ENCODE assay signal across 8 cellular contexts in the genomic region with DNA sequence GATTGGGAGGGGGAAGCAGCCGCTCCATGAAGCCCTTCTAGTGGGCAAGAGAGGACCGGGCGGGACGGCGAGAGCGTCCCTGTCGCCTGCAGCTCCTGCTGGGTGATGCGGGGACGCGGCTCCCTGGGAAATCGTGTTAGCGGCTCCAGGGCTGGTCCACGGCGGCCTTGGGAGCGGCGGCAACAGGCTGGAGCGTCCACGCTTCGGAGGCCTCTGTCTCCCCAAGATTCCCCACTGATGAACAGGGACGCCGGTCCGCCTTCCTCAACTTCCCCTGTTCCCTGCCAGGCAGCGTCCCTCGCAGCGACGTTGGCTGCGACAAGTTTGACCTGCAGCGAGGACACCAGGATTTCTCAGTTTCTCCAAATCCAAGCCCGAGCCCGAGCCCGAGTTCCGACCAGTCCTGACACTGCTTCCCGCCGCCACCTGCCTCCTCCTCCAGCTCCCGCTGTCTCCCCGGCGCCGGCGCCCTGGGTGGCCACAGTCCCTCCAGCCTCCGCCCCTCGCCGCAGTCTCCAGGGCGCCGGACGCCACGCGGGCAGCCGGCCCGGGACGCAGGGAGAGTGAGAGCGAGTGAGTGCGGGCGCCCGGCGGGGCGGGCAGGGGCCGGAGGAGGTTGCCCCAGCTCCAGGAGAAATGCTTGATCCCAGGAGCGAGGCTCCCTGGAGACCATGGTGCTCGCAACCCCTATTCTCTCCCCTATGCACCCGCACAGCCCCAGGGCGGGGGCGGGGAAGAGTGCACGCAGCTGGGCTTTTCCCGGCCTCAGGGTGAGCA.
DNase-seq lines count a peak whose midpoint lies in the region; ATAC-seq, FAIRE-seq and TF ChIP-seq lines count a peak whose summit lies in the region.

No MANE protein-coding gene starts in this region.

- DNase-seq in CD4-positive, CD25-positive, alpha-beta regulatory T cell, result no peak
- peak; percentile 51 for DNase-seq in HTR-8/SVneo (ENCODE audit: insufficient read length, low spot score)
- DNase-seq in foreskin fibroblast, result peak; percentile 18 to 56
- no peak for DNase-seq in natural killer cell treated with Interleukin-12 subunit alpha and Interleukin-12 subunit beta and Interleukin-15 and Interleukin-18, amount 100 ng/mL, for 72 hours (ENCODE audit: low spot score)
- no peak for DNase-seq in GM12892 (ENCODE audit: insufficient read length)
- no peak for DNase-seq in mesenteric fat pad (ENCODE audit: low spot score)

- H3K27me3 ChIP-seq in CD4-positive, CD25-positive, alpha-beta regulatory T cell (ENCODE audit: control insufficient read depth, insufficient read depth, low read length), result peaks cover 39% of the 10 kb centered on the region

- H3K27ac Mint-ChIP-seq in CD4-positive, CD25-positive, alpha-beta regulatory T cell, result no peak overlapping the region
- no peak overlapping the region for H3K27ac Mint-ChIP-seq in natural killer cell treated with Interleukin-12 subunit alpha and Interleukin-12 subunit beta and Interleukin-15 and Interleukin-18, amount 100 ng/mL, for 72 hours

- H3K36me3 Mint-ChIP-seq in CD4-positive, CD25-positive, alpha-beta regulatory T cell, result no peaks in the 10 kb centered on the region
- no peaks in the 10 kb centered on the region for H3K36me3 Mint-ChIP-seq in natural killer cell treated with Interleukin-12 subunit alpha and Interleukin-12 subunit beta and Interleukin-15 and Interleukin-18, amount 100 ng/mL, for 72 hours

- peak; percentile 28 for FAIRE-seq in HTR-8/SVneo (lab: Jason Lieb, UNC)
- no peak for FAIRE-seq in GM12892 (lab: Jason Lieb, UNC)

- no peak for ATAC-seq in CD4-positive, CD25-positive, alpha-beta regulatory T cell (ENCODE audit: low read depth in 2 of 2)
- peak; percentile 65 to 74 for ATAC-seq in natural killer cell treated with Interleukin-12 subunit alpha and Interleukin-12 subunit beta and Interleukin-15 and Interleukin-18, amount 100 ng/mL, for 72 hours
- no peak for ATAC-seq in GM18519 (IDR thresholded peaks at IDR 0.05; ENCODE audit: low FRiP score, unreplicated experiment)

- no peak overlapping the region for H3K27ac ChIP-seq in CD4-positive, CD25-positive, alpha-beta regulatory T cell (ENCODE audit: insufficient read depth, low read length, poor library complexity, severe bottlenecking)
- peak overlapping the region; percentile 55; the same call in 1 of the 2 replicates for H3K27ac ChIP-seq in VCaP

- H3K4me1 Mint-ChIP-seq in CD4-positive, CD25-positive, alpha-beta regulatory T cell, result peaks cover 0 to 7% (median 0%) of the 10 kb centered on the region in 4 donors
- H3K4me1 Mint-ChIP-seq in natural killer cell treated with Interleukin-12 subunit alpha and Interleukin-12 subunit beta and Interleukin-15 and Interleukin-18, amount 100 ng/mL, for 72 hours (ENCODE audit: low read depth in 2 of 2), result peaks cover 0 to 7% of the 10 kb centered on the region in 2 donors

- H3K4me1 ChIP-seq in CD4-positive, CD25-positive, alpha-beta regulatory T cell (ENCODE audit: control insufficient read depth, insufficient read depth, low read length, poor library complexity, severe bottlenecking), result peaks cover 7% of the 10 kb centered on the region

- peaks cover 0 to 8% (median 0%) of the 10 kb centered on the region in 7 donors for H3K9me3 Mint-ChIP-seq in CD4-positive, CD25-positive, alpha-beta regulatory T cell
- no peaks in the 10 kb centered on the region for H3K9me3 Mint-ChIP-seq in natural killer cell treated with Interleukin-12 subunit alpha and Interleukin-12 subunit beta and Interleukin-15 and Interleukin-18, amount 100 ng/mL, for 72 hours

- peak overlapping the region in 3 of 4 donors; percentile 64 to 72 (median 67) for H3K4me3 Mint-ChIP-seq in CD4-positive, CD25-positive, alpha-beta regulatory T cell
- H3K4me3 Mint-ChIP-seq in natural killer cell treated with Interleukin-12 subunit alpha and Interleukin-12 subunit beta and Interleukin-15 and Interleukin-18, amount 100 ng/mL, for 72 hours, result peak overlapping the region; percentile 49

- no peaks in the 10 kb centered on the region for H3K9me3 ChIP-seq in CD4-positive, CD25-positive, alpha-beta regulatory T cell (ENCODE audit: control insufficient read depth in 2 of 2, low read length in 2 of 2)

- TF ChIP-seq CTCF in VCaP (conservative IDR thresholded peaks at IDR 0.05), result no peak
- no peak for TF ChIP-seq CTCF in foreskin fibroblast (IDR thresholded peaks at IDR 0.05; ENCODE audit: low read depth, low read length)

- peaks cover 90% of the 10 kb centered on the region for H3K27me3 Mint-ChIP-seq in CD4-positive, CD25-positive, alpha-beta regulatory T cell
- peaks cover 42 to 47% of the 10 kb centered on the region in 2 donors for H3K27me3 Mint-ChIP-seq in natural killer cell treated with Interleukin-12 subunit alpha and Interleukin-12 subunit beta and Interleukin-15 and Interleukin-18, amount 100 ng/mL, for 72 hours

- H3K36me3 ChIP-seq in CD4-positive, CD25-positive, alpha-beta regulatory T cell (ENCODE audit: control insufficient read depth, insufficient read depth, low read length), result no peaks in the 10 kb centered on the region

- H3K4me3 ChIP-seq in CD4-positive, CD25-positive, alpha-beta regulatory T cell (ENCODE audit: low read depth, low read length), result no peak overlapping the region
- H3K4me3 ChIP-seq in foreskin fibroblast (ENCODE audit: low read depth in 1 of 2, low read length in 2 of 2), result peak overlapping the region; percentile 59 to 69

- no peak for TF ChIP-seq POLR2A in GM12892 (IDR thresholded peaks at IDR 0.05; ENCODE audit: low read depth, low read length)

Comparison
In these comparisons a context has a peak if more than half of its experiments do, and no peak if none do; other contexts are left out.
1. ATAC-seq: peak in natural killer cell treated with Interleukin-12 subunit alpha and Interleukin-12 subunit beta and Interleukin-15 and Interleukin-18, amount 100 ng/mL, for 72 hours (2 of 2); none in CD4-positive, CD25-positive, alpha-beta regulatory T cell (0 of 2) and GM18519 (single experiment).
2. DNase-seq: peak in HTR-8/SVneo (single experiment) and foreskin fibroblast (2 of 2); none in CD4-positive, CD25-positive, alpha-beta regulatory T cell (0 of 3), natural killer cell treated with Interleukin-12 subunit alpha and Interleukin-12 subunit beta and Interleukin-15 and Interleukin-18, amount 100 ng/mL, for 72 hours (single experiment), GM12892 (single experiment) and mesenteric fat pad (single experiment).